ENCODE assay signal across 20 cellular contexts in genomic region chr4:164109517-164109916, GRCh38.
A peak's percentile ranks its signal among the peaks of the same experiment; 100 is the strongest.
DNase-seq lines count a peak whose midpoint lies in the region; ATAC-seq, FAIRE-seq and TF ChIP-seq lines count a peak whose summit lies in the region.
"Had no signal": no experiment of that assay in that cellular context is flagged by ENCODE, and none has a peak within 500 bp of the region (broad histone marks: within the 10 kb centered on the region; RNA-seq: fewer than 3 reads in every experiment).

No MANE protein-coding gene starts in this region.

- H3K36me3 ChIP-seq in hepatocyte (replicated peaks; ENCODE audit: insufficient read depth, low read depth) (no peaks in the 10 kb centered on the region), neural progenitor cell (no peaks in the 10 kb centered on the region)
- H3K36me3 ChIP-seq: HAP-1 had no signal

- H3K79me2 ChIP-seq in hepatocyte (no peaks in the 10 kb centered on the region), neural progenitor cell (ENCODE audit: low read depth) (no peaks in the 10 kb centered on the region)

- 52% methylated on average over 4 of the region's 4 CpGs for WGBS in hepatocyte (ENCODE audit: low lambda C conversion rate, missing lambda C conversion rate)

- H3K27me3 Mint-ChIP-seq in neural progenitor cell (ENCODE audit: insufficient read depth, low read depth), result peaks cover 2% of the 10 kb centered on the region
- H3K27me3 Mint-ChIP-seq: B cell; CD4-positive, CD25-positive, alpha-beta regulatory T cell had no signal

- intact Hi-C loops in left cardiac atrium (cut with DNase I) (no loop called here), Right ventricle myocardium superior (cut with DNase I) (no loop called here)

- no peak overlapping the region for H3K27ac Mint-ChIP-seq in neural progenitor cell
- H3K27ac Mint-ChIP-seq: B cell; CD4-positive, CD25-positive, alpha-beta regulatory T cell had no signal

- no peaks in the 10 kb centered on the region for H3F3A ChIP-seq in neural progenitor cell (ENCODE audit: low read depth)

- H3K4me3 ChIP-seq in hepatocyte, result no peak overlapping the region
- no peak overlapping the region for H3K4me3 ChIP-seq in neural progenitor cell
- H3K4me3 ChIP-seq: GM23248, HAP-1, SK-N-MC had no signal

- H3K9me2 ChIP-seq in hepatocyte (replicated peaks; ENCODE audit: insufficient read depth), result no peaks in the 10 kb centered on the region

- H3K4me2 ChIP-seq in hepatocyte (no peak overlapping the region), neural progenitor cell (no peak overlapping the region)

- ATAC-seq in left cardiac atrium, result peak; percentile 27 to 69
- ATAC-seq in Right ventricle myocardium superior (ENCODE audit: poor library complexity), result no peak
- no peak for ATAC-seq in GM21367 (IDR thresholded peaks at IDR 0.05; ENCODE audit: unreplicated experiment)

- H2AFZ ChIP-seq in hepatocyte, result no peak overlapping the region
- H2AFZ ChIP-seq in neural progenitor cell (replicated peaks), result peak overlapping the region; percentile 50
- H2AFZ ChIP-seq: GM23248 had no signal

- DNase-seq in left cardiac atrium, result no peak
- DNase-seq in Right ventricle myocardium superior, result no peak
- DNase-seq in hepatocyte (ENCODE audit: low spot score), result peak; percentile 6
- no peak for DNase-seq in neural progenitor cell (ENCODE audit: low spot score)
- no peak for DNase-seq in activated CD4-positive, alpha-beta T cell treated with anti-CD3 and anti-CD28 coated beads for 1 hour
- DNase-seq in D721Med (ENCODE audit: insufficient read length, low spot score), result no peak
- no peak for DNase-seq in Ammon's horn (ENCODE audit: low spot score)
- DNase-seq: CD4-positive, CD25-positive, alpha-beta regulatory T cell; DMS79 treated with DMSO at 0.1 percent for 48 hours; GM23248; NCI-H1694 treated with DMSO at 0.1 percent for 48 hours; NCI-H510A treated with DMSO at 0.1 percent for 48 hours; NCI-H82; OCI-M1; SHP77 had no signal

- H4K20me1 ChIP-seq in hepatocyte (ENCODE audit: insufficient read depth, poor library complexity, severe bottlenecking), result no peaks in the 10 kb centered on the region
- H4K20me1 ChIP-seq in neural progenitor cell (ENCODE audit: low read depth), result no peaks in the 10 kb centered on the region

- no peaks in the 10 kb centered on the region for H3K27me3 ChIP-seq in hepatocyte
- no peaks in the 10 kb centered on the region for H3K27me3 ChIP-seq in neural progenitor cell

- H3K9me3 Mint-ChIP-seq in neural progenitor cell, result no peaks in the 10 kb centered on the region
- H3K9me3 Mint-ChIP-seq: CD4-positive, CD25-positive, alpha-beta regulatory T cell had no signal

- H3K27ac ChIP-seq in hepatocyte (no peak overlapping the region), neural progenitor cell (no peak overlapping the region)
- H3K27ac ChIP-seq: 22Rv1, GM23248, SK-N-MC had no signal

- no peaks in the 10 kb centered on the region for H3K4me1 Mint-ChIP-seq in neural progenitor cell
- H3K4me1 Mint-ChIP-seq: B cell; CD4-positive, CD25-positive, alpha-beta regulatory T cell had no signal

- no peak for TF ChIP-seq CTCF in hepatocyte (IDR thresholded peaks at IDR 0.05; ENCODE audit: poor library complexity)
- TF ChIP-seq CTCF in neural progenitor cell (IDR thresholded peaks at IDR 0.05), result no peak
- TF ChIP-seq CTCF in D721Med (IDR thresholded peaks at IDR 0.05; ENCODE audit: insufficient read depth, missing control alignments), result no peak

- no peak overlapping the region for H3K9ac ChIP-seq in neural progenitor cell
- H3K9ac ChIP-seq: GM23248 had no signal

- H3K4me1 ChIP-seq in hepatocyte (ENCODE audit: insufficient read depth) (no peaks in the 10 kb centered on the region), neural progenitor cell (peaks cover 8% of the 10 kb centered on the region)

- no peak overlapping the region for H3K4me3 Mint-ChIP-seq in neural progenitor cell
- H3K4me3 Mint-ChIP-seq: B cell had no signal

- H3K36me3 Mint-ChIP-seq in neural progenitor cell, result no peaks in the 10 kb centered on the region
- H3K36me3 Mint-ChIP-seq: CD4-positive, CD25-positive, alpha-beta regulatory T cell had no signal

- FAIRE-seq in D721Med (lab: Jason Lieb, UNC), result no peak

- H3K9me3 ChIP-seq in hepatocyte (ENCODE audit: low read depth), result no peaks in the 10 kb centered on the region
- H3K9me3 ChIP-seq in neural progenitor cell (ENCODE audit: low read depth), result no peaks in the 10 kb centered on the region
- H3K9me3 ChIP-seq: HAP-1 had no signal

Comparison
In these comparisons a context has a peak if more than half of its experiments do, and no peak if none do; other contexts are left out.
1. ATAC-seq: peak in left cardiac atrium (2 of 2); none in Right ventricle myocardium superior (single experiment) and GM21367 (single experiment).